Comparison of ENCODE assay signal across 17 cellular contexts in genomic region chrX:152520653-152521052, GRCh38.
DNase-seq lines count a peak whose midpoint lies in the region; ATAC-seq and TF ChIP-seq lines count a peak whose summit lies in the region.
"Had no signal": no experiment of that assay in that cellular context is flagged by ENCODE, and none has a peak within 500 bp of the region (broad histone marks: within the 10 kb centered on the region; RNA-seq: fewer than 3 reads in every experiment).

No MANE protein-coding gene starts in this region.

- ATAC-seq in GM19035 (IDR thresholded peaks at IDR 0.05; ENCODE audit: unreplicated experiment) (peak; percentile 65), HG03175 (IDR thresholded peaks at IDR 0.05; ENCODE audit: unreplicated experiment) (peak; percentile 81)
- ATAC-seq in stimulated activated naive B cell treated with anti-CD40 and anti-IgM and Interleukin-4, amounts not matched to agents 10 μg/mL and 1 μg/mL and 100 μg/mL, for 72 hours (replicated peaks), result no peak
- ATAC-seq: K562 had no signal

- DNase-seq in GM12865 (ENCODE audit: low read depth) (peak; percentile 1), RPMI7951 (ENCODE audit: low read depth) (peak; percentile 7), caudate nucleus (lab: John Stamatoyannopoulos, UW) (no peak), glomerular visceral epithelial cell (ENCODE audit: extremely low spot score) (no peak)
- DNase-seq in activated naive CD4-positive, alpha-beta T cell treated with anti-CD3 and anti-CD28 coated beads, Interleukin-2, amount 50 U/mL, for 16 hours, result no peak
- no peak for DNase-seq in stimulated activated naive B cell treated with anti-CD40 and anti-IgM and Interleukin-4, amounts not matched to agents 10 μg/mL and 1 μg/mL and 100 μg/mL, for 72 hours
- DNase-seq: DND-41, H9, NCI-H1694 treated with DMSO at 0.1 percent for 48 hours, NCI-H2227 treated with DMSO at 0.1 percent for 48 hours, NCI-H510A treated with DMSO at 0.1 percent for 48 hours, NCI-H774 had no signal

- no peaks in the 10 kb centered on the region for H3K27me3 Mint-ChIP-seq in stimulated activated naive B cell treated with anti-CD40 and anti-IgM and Interleukin-4, amounts not matched to agents 10 μg/mL and 1 μg/mL and 100 μg/mL, for 72 hours

- no peak overlapping the region for H3K4me3 Mint-ChIP-seq in stimulated activated naive B cell treated with anti-CD40 and anti-IgM and Interleukin-4, amounts not matched to agents 10 μg/mL and 1 μg/mL and 100 μg/mL, for 72 hours
- H3K4me3 Mint-ChIP-seq: H9 had no signal

- no peaks in the 10 kb centered on the region for H3K36me3 Mint-ChIP-seq in stimulated activated naive B cell treated with anti-CD40 and anti-IgM and Interleukin-4, amounts not matched to agents 10 μg/mL and 1 μg/mL and 100 μg/mL, for 72 hours

- H3K4me3 ChIP-seq in GM12865 (ENCODE audit: low read depth, low read length), result no peak overlapping the region
- H3K4me3 ChIP-seq: K562 had no signal

- no peak overlapping the region for H3K27ac ChIP-seq in caudate nucleus (ENCODE audit: low read depth, low read length)
- H3K27ac ChIP-seq: 22Rv1, RWPE1 had no signal

- H3K4me1 Mint-ChIP-seq in stimulated activated naive B cell treated with anti-CD40 and anti-IgM and Interleukin-4, amounts not matched to agents 10 μg/mL and 1 μg/mL and 100 μg/mL, for 72 hours, result no peaks in the 10 kb centered on the region
- H3K4me1 Mint-ChIP-seq: H9 had no signal

- no peak overlapping the region for H3K27ac Mint-ChIP-seq in stimulated activated naive B cell treated with anti-CD40 and anti-IgM and Interleukin-4, amounts not matched to agents 10 μg/mL and 1 μg/mL and 100 μg/mL, for 72 hours

- TF ChIP-seq CTCF in GM12865 (IDR thresholded peaks at IDR 0.05; ENCODE audit: insufficient read depth, low read depth, low read length, missing control alignments), result no peak

- H3K9me3 Mint-ChIP-seq in stimulated activated naive B cell treated with anti-CD40 and anti-IgM and Interleukin-4, amounts not matched to agents 10 μg/mL and 1 μg/mL and 100 μg/mL, for 72 hours, result peaks cover 0 to 2% of the 10 kb centered on the region in 2 donors

Comparison
In these comparisons a context has a peak if more than half of its experiments do, and no peak if none do; other contexts are left out.
1. DNase-seq: peak in GM12865 (single experiment) and RPMI7951 (single experiment); none in caudate nucleus (0 of 61), activated naive CD4-positive, alpha-beta T cell treated with anti-CD3 and anti-CD28 coated beads, Interleukin-2, amount 50 U/mL, for 16 hours (single experiment), stimulated activated naive B cell treated with anti-CD40 and anti-IgM and Interleukin-4, amounts not matched to agents 10 μg/mL and 1 μg/mL and 100 μg/mL, for 72 hours (single experiment) and glomerular visceral epithelial cell (single experiment).
2. ATAC-seq: peak in GM19035 (single experiment) and HG03175 (single experiment); none in stimulated activated naive B cell treated with anti-CD40 and anti-IgM and Interleukin-4, amounts not matched to agents 10 μg/mL and 1 μg/mL and 100 μg/mL, for 72 hours (0 of 2).